8 cellular contexts compared by ENCODE assay signal in the genomic region with DNA sequence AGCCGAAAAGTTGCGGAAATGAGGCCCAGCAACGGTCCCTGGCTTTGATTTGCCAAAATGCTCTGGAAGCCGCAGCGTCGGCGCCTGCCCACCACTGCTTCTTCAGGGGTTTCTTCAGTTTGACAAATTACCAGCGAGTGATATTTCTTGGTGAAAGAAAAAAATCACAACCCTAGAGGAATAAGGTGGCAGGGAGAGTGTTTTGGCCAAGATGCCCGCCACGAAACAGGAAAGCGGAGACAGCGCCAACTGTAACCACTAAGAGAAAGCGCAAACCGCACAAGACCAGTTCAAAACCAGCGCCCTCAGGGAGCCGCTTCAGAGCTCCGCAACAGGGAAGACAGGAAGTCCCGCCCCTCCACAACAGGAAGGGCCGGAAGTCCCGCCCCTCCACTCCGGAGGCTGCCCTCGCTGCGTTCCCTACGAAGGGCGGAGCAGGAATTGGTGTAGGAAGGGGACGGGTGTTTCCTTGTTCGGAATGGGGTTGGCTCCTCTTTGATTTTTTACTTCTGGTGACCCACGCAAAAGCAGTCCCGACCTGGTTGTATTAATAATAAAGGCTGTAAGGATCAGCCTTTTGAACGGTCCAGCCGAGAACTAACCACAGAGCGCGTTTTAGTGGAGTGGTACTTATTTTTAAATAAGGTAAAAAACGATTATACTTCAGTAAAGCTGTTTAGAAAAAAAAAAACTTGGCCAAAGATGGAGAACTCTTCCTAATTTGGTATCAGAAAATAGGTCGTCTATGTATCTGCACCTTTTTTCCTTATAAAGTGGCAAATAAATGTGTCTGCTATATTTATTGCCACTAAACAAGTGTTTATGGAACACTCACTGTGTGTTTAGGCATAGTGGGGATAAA. TPM values are rescaled to one million over a fixed set of nuclear protein-coding genes. Genes with fewer than 3 reads are reported as not detected.
A peak's percentile ranks its signal among the peaks of the same experiment; 100 is the strongest.
DNase-seq lines count a peak whose midpoint lies in the region; ATAC-seq and TF ChIP-seq lines count a peak whose summit lies in the region.

A gene with protein sequence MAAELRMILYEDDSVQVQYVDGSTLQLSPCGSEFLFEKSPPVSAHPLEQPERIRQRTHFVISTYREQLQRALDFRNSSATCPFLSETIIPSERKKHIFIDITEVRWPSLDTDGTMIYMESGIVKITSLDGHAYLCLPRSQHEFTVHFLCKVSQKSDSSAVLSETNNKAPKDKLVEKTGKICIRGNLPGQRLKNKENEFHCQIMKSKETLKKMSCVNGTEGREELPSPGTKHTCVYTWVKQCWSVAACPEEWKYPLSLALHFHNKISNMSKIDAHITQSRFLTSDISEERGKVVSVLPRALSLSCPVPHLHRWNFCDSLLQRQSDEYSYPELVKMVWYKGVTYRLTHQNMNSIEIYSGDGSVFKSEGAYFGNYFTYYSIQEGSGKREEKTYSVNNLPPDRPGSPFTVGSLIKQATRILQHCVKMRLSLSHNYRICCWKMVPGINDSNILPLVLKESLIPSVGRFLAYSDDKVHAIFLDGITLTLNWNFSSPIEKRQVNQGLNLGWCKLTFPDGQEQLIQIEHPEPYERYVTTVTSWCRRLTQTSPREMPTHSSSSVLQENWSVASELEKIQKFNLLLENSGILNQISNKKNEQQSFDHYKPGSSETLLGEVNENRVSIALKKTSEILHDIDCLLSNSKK (minus strand): TSS at position 333 of the 862 bp plus-strand sequence. CDS start 5,809 bp downstream, outside the sequence.

- peak within 1 kb of the TSS in 58 of 59 donors; percentile 9 to 95 (median 83) for H3K27ac ChIP-seq in dorsolateral prefrontal cortex
- peak within 1 kb of the TSS; percentile 56 to 70 (median 68) for H3K27ac ChIP-seq in right lobe of liver

- peaks cover 0 to 6% (median 3%) of the 10 kb centered on the region in 4 donors for H3K4me1 ChIP-seq in right lobe of liver

- peak within 1 kb of the TSS; percentile 52 to 97 (median 70) for H3K4me3 ChIP-seq in dorsolateral prefrontal cortex
- H3K4me3 ChIP-seq in right lobe of liver, result peak within 1 kb of the TSS; percentile 51 to 66 (median 51)

- peak; percentile 66 for TF ChIP-seq POLR2A in right lobe of liver (IDR thresholded peaks at IDR 0.05)

- no peaks in the 10 kb centered on the region for H3K9me3 ChIP-seq in right lobe of liver

- TF ChIP-seq CTCF in dorsolateral prefrontal cortex (IDR thresholded peaks at IDR 0.05 in 54 of 56, conservative IDR thresholded peaks at IDR 0.05 in 2 of 56; ENCODE audit: low read depth in 1 of 56, partially characterized antibody in 56 of 56) (peak in 41 of 56 donors; percentile 10 to 58 (median 34)), right lobe of liver (IDR thresholded peaks at IDR 0.05) (no peak)

- DNase-seq in CD1c-positive myeloid dendritic cell (ENCODE audit: extremely low spot score), result peak; percentile 98
- DNase-seq in NCI-H748 treated with DMSO at 0.1 percent for 48 hours (lab: John Stamatoyannopoulos, UW), result peak; percentile 99
- peak; percentile 92 to 95 for DNase-seq in activated CD4-positive, alpha-beta T cell treated with anti-CD3 and anti-CD28 coated beads, Interleukin-2, amount 50 U/mL, for 4 hours
- peak; percentile 80 to 96 (median 94) for DNase-seq in dorsolateral prefrontal cortex
- DNase-seq in right lobe of liver, result peak; percentile 97 to 98 (median 97)
- peak; percentile 96 for DNase-seq in stimulated activated CD4-positive, alpha-beta T cell treated with anti-CD3 and anti-CD28 coated beads, Interleukin-4, amount 100 ng/mL, for 24 hours

- intact Hi-C loops in dorsolateral prefrontal cortex (cut with DNase I), result loop anchor here (2.0 to 5.0 kb wide), 2 partner anchors 30 to 42 kb away; partner anchors contain the start of gene PAIP1 (in 1 of the 2)
- intact Hi-C loops in right lobe of liver (cut with DNase I), result no loop called here

- ATAC-seq in GM19397 (IDR thresholded peaks at IDR 0.05; ENCODE audit: unreplicated experiment) (peak; percentile 100), HG03565 (IDR thresholded peaks at IDR 0.05; ENCODE audit: unreplicated experiment) (peak; percentile 98), right lobe of liver (peak; percentile 100)

- under 1% methylated on average over 34 of the region's 35 CpGs for WGBS in right lobe of liver (ENCODE audit: insufficient coverage, low coverage, low lambda C conversion rate, missing lambda C conversion rate)

- no peaks in the 10 kb centered on the region for H3K36me3 ChIP-seq in right lobe of liver

- H3K27me3 ChIP-seq in dorsolateral prefrontal cortex, result no peaks in the 10 kb centered on the region
- H3K27me3 ChIP-seq in right lobe of liver, result no peaks in the 10 kb centered on the region

RNA-seq across cellular contexts. Expression of the gene that starts here (rescaled TPM):
- 1 to 10 TPM in 119 of 120 experiments, under 1 TPM in 1; 0.89 to 7.7 (median 3.3) TPM for total RNA-seq in dorsolateral prefrontal cortex
- under 1 TPM; 0.15 to 0.99 (median 0.72) TPM for total RNA-seq in right lobe of liver

Comparison
In these comparisons a context has a peak if more than half of its experiments do, and no peak if none do; other contexts are left out.
1. Peak in every context shown above with its lines: DNase-seq, ATAC-seq, H3K4me3 ChIP-seq and H3K27ac ChIP-seq.
2. Peak in DNase-seq, ATAC-seq, H3K4me3 ChIP-seq and H3K27ac ChIP-seq in right lobe of liver; RNA of the gene not detected or under 1 TPM.
3. CTCF ChIP-seq: peak in dorsolateral prefrontal cortex (41 of 56); none in right lobe of liver (0 of 4).
4. intact Hi-C loops: an anchor here in dorsolateral prefrontal cortex (2.0 to 5.0 kb wide); none called in right lobe of liver.